1 cellular context compared by ENCODE assay signal in genomic region chr10:124050021-124051015, GRCh38.
TF ChIP-seq lines count a peak whose summit lies in the region.

No MANE protein-coding gene starts in this region.

TF ChIP-seq in GM12878, 131 proteins besides CTCF, POLR2A, EP300 and RAD21:
- TF ChIP-seq RAD51 (IDR thresholded peaks at IDR 0.05) = peak; percentile 19; the same call in 1 of the 2 replicates
- TF ChIP-seq BACH1 (IDR thresholded peaks at IDR 0.05; ENCODE audit: borderline replicate concordance) = no peak
- TF ChIP-seq CEBPB (IDR thresholded peaks at IDR 0.05; ENCODE audit: borderline replicate concordance in 1 of 2, low read depth in 2 of 2, low read length in 2 of 2) = no peak
- peak in 1 of 2 experiments; percentile 25; a peak in 1 of 4 replicates for TF ChIP-seq BHLHE40 (IDR thresholded peaks at IDR 0.05; ENCODE audit: borderline replicate concordance in 1 of 2, low read depth in 2 of 2, low read length in 1 of 2)
TF ChIP-seq in GM12878: peak in this region for 2.
